10 cellular contexts compared by ENCODE assay signal in genomic region chr12:121992059-121992879, GRCh38. TPM values are rescaled to one million over a fixed set of nuclear protein-coding genes. Genes with fewer than 3 reads are reported as not detected.
A peak's percentile ranks its signal among the peaks of the same experiment; 100 is the strongest.
DNase-seq lines count a peak whose midpoint lies in the region; ATAC-seq, FAIRE-seq and TF ChIP-seq lines count a peak whose summit lies in the region.
"Had no signal": no experiment of that assay in that cellular context is flagged by ENCODE, and none has a peak within 500 bp of the region (broad histone marks: within the 10 kb centered on the region; RNA-seq: fewer than 3 reads in every experiment).

No MANE protein-coding gene starts in this region.

- H2AFZ ChIP-seq in SK-N-SH (ENCODE audit: low read depth), result peak overlapping the region; percentile 54; the same call in 1 of the 2 replicates
- H2AFZ ChIP-seq in astrocyte (ENCODE audit: low read depth, low read length), result peak overlapping the region; percentile 69

- TF ChIP-seq CTCF in SK-N-SH (IDR thresholded peaks at IDR 0.05) (no peak), astrocyte (IDR thresholded peaks at IDR 0.05; ENCODE audit: insufficient read depth, low read depth, low read length) (no peak), mucosa of descending colon (IDR thresholded peaks at IDR 0.05) (no peak), omental fat pad (IDR thresholded peaks at IDR 0.05) (no peak)

- H3K4me3 ChIP-seq in SK-N-SH (ENCODE audit: low read depth in 2 of 2, low read length in 1 of 2) (no peak overlapping the region), astrocyte (ENCODE audit: insufficient read depth, low read depth, low read length) (no peak overlapping the region), mucosa of descending colon (no peak overlapping the region)

- H3K79me2 ChIP-seq in SK-N-SH (ENCODE audit: insufficient read depth) (no peaks in the 10 kb centered on the region), astrocyte (ENCODE audit: insufficient read depth, low read length) (no peaks in the 10 kb centered on the region)

- peak overlapping the region; percentile 99 for H3K27ac Mint-ChIP-seq in astrocyte (ENCODE audit: unreplicated experiment)

- H3K4me3 Mint-ChIP-seq in astrocyte (ENCODE audit: unreplicated experiment), result no peak overlapping the region

- no peak for TF ChIP-seq RAD21 in SK-N-SH (IDR thresholded peaks at IDR 0.05; ENCODE audit: low read length)

- peak; percentile 47 for ATAC-seq in HG03060 (IDR thresholded peaks at IDR 0.05; ENCODE audit: low read depth, unreplicated experiment)
- ATAC-seq in mucosa of descending colon, result peak; percentile 38
- ATAC-seq in omental fat pad (ENCODE audit: low FRiP score), result no peak

- DNase-seq in DMS79 (lab: John Stamatoyannopoulos, UW), result peak; percentile 9
- DNase-seq in DMS79 treated with DMSO at 0.1 percent for 48 hours (lab: John Stamatoyannopoulos, UW), result no peak
- no peak for DNase-seq in SK-N-SH
- DNase-seq in astrocyte (ENCODE audit: low read depth), result peak; percentile 99
- no peak for DNase-seq in mucosa of descending colon
- no peak for DNase-seq in NCI-H2171 (lab: John Stamatoyannopoulos, UW)
- DNase-seq in omental fat pad (ENCODE audit: low spot score), result no peak

- CTCF ChIA-PET in SK-N-SH (lab: Yijun Ruan, JAX), result interaction anchor here (1.1 kb wide), 1 partner anchor 62 kb away, joined by 3 read pairs; no protein-coding TSS in a partner anchor

- H3K9me3 ChIP-seq in SK-N-SH (no peaks in the 10 kb centered on the region), astrocyte (ENCODE audit: insufficient read depth, low read depth, low read length) (no peaks in the 10 kb centered on the region), mucosa of descending colon (no peaks in the 10 kb centered on the region)

- no peaks in the 10 kb centered on the region for H4K20me1 ChIP-seq in SK-N-SH (ENCODE audit: insufficient read depth)
- no peaks in the 10 kb centered on the region for H4K20me1 ChIP-seq in astrocyte (ENCODE audit: insufficient read depth, low read length)

- H3K36me3 Mint-ChIP-seq in astrocyte (ENCODE audit: low read depth, unreplicated experiment), result peaks cover 3% of the 10 kb centered on the region

- H3K4me1 ChIP-seq in SK-N-SH (ENCODE audit: control insufficient read depth in 1 of 2, insufficient read depth in 2 of 2, low read depth in 1 of 2, low read length in 1 of 2), result peaks cover 3 to 5% of the 10 kb centered on the region in 2 experiments; a peak in 2 of 4 replicates
- peaks cover 16% of the 10 kb centered on the region for H3K4me1 ChIP-seq in astrocyte (ENCODE audit: insufficient read depth, low read length)
- no peaks in the 10 kb centered on the region for H3K4me1 ChIP-seq in mucosa of descending colon (ENCODE audit: low read depth)

- peak overlapping the region; percentile 51; the same call in 1 of the 2 replicates for H3K4me2 ChIP-seq in SK-N-SH
- H3K4me2 ChIP-seq in astrocyte (ENCODE audit: low read length), result peak overlapping the region; percentile 74

- peak; percentile 36 to 96; a peak in 3 of 4 replicates for TF ChIP-seq EP300 in SK-N-SH (IDR thresholded peaks at IDR 0.05; ENCODE audit: borderline replicate concordance in 1 of 2, low read depth in 1 of 2, low read length in 1 of 2)

- POLR2A ChIA-PET in SK-N-SH (lab: Yijun Ruan, JAX), result interaction anchor here (0.6 kb wide), 1 partner anchor 16 kb away, joined by 4 read pairs; no protein-coding TSS in a partner anchor

- peak overlapping the region in 1 of 2 experiments; percentile 92; a peak in 2 of 4 replicates for H3K27ac ChIP-seq in SK-N-SH (ENCODE audit: low read depth in 2 of 2, low read length in 1 of 2)
- peak overlapping the region; percentile 89 for H3K27ac ChIP-seq in astrocyte (ENCODE audit: low read depth, low read length)
- H3K27ac ChIP-seq: 22Rv1 had no signal

- H3K36me3 ChIP-seq in SK-N-SH (replicated peaks in 1 of 2; ENCODE audit: control insufficient read depth in 1 of 2, insufficient read depth in 2 of 2, low read length in 1 of 2) (no peaks in the 10 kb centered on the region), astrocyte (ENCODE audit: insufficient read depth, low read length) (no peaks in the 10 kb centered on the region), mucosa of descending colon (ENCODE audit: low read depth) (no peaks in the 10 kb centered on the region)

- FAIRE-seq in astrocyte (lab: Jason Lieb, UNC), result peak; percentile 93
- FAIRE-seq: endometrium had no signal

- H3F3A ChIP-seq in SK-N-SH (replicated peaks; ENCODE audit: insufficient read depth), result peaks cover 30% of the 10 kb centered on the region

- H3K9me2 ChIP-seq in SK-N-SH, result no peaks in the 10 kb centered on the region

- no peaks in the 10 kb centered on the region for H3K27me3 ChIP-seq in SK-N-SH (ENCODE audit: insufficient read depth)
- no peaks in the 10 kb centered on the region for H3K27me3 ChIP-seq in astrocyte (ENCODE audit: insufficient read depth, low read length)

- 50% methylated on average over 15 of the region's 21 CpGs for WGBS in SK-N-SH (ENCODE audit: low lambda C conversion rate)

- H3K9ac ChIP-seq in SK-N-SH, result peak overlapping the region; percentile 39
- peak overlapping the region; percentile 66 for H3K9ac ChIP-seq in astrocyte (ENCODE audit: low read length)

- no peaks in the 10 kb centered on the region for H3K9me3 Mint-ChIP-seq in astrocyte (ENCODE audit: unreplicated experiment)

- H3K27me3 Mint-ChIP-seq in astrocyte (ENCODE audit: low read depth, unreplicated experiment), result peaks cover 3% of the 10 kb centered on the region

- peaks cover 3% of the 10 kb centered on the region for H3K4me1 Mint-ChIP-seq in astrocyte (ENCODE audit: low read depth, unreplicated experiment)

- intact Hi-C loops in mucosa of descending colon (cut with DNase I, micrococcal nuclease), result no loop called here

TF ChIP-seq in SK-N-SH, 30 proteins besides CTCF, POLR2A, EP300 and RAD21:
- TF ChIP-seq PBX3 (IDR thresholded peaks at IDR 0.05) (peak; percentile 91), RXRA (IDR thresholded peaks at IDR 0.05; ENCODE audit: borderline replicate concordance, low read depth) (peak; percentile 64; the same call in 1 of the 2 replicates), NFIC (IDR thresholded peaks at IDR 0.05; ENCODE audit: borderline replicate concordance) (peak; percentile 87), SIN3A (IDR thresholded peaks at IDR 0.05; ENCODE audit: borderline replicate concordance, low read depth, low read length) (peak; percentile 63; the same call in 1 of the 2 replicates), FOXM1 (IDR thresholded peaks at IDR 0.05; ENCODE audit: low read depth) (peak; percentile 83), TCF12 (IDR thresholded peaks at IDR 0.05) (peak; percentile 88), TAF1 (IDR thresholded peaks at IDR 0.05; ENCODE audit: borderline replicate concordance, low read depth, low read length) (peak; percentile 44; the same call in 1 of the 2 replicates), MEF2A (IDR thresholded peaks at IDR 0.05; ENCODE audit: borderline replicate concordance, low read depth) (peak; percentile 82; the same call in 1 of the 2 replicates), TEAD4 (IDR thresholded peaks at IDR 0.05; ENCODE audit: borderline replicate concordance, insufficient read depth) (peak; percentile 78), RCOR1 (IDR thresholded peaks at IDR 0.05; ENCODE audit: low read length) (no peak), FOXJ3 (CRISPR knock-in tag; IDR thresholded peaks at IDR 0.05) (no peak), SMC3 (IDR thresholded peaks at IDR 0.05; ENCODE audit: low read depth, low read length) (no peak), ELF1 (IDR thresholded peaks at IDR 0.05) (no peak), FOSL2 (IDR thresholded peaks at IDR 0.05; ENCODE audit: borderline replicate concordance, low read depth) (peak; percentile 99), POLR2AphosphoS5 (IDR thresholded peaks at IDR 0.05; ENCODE audit: low read depth, low read length) (peak; percentile 77; the same call in 1 of the 2 replicates), JUND (IDR thresholded peaks at IDR 0.05) (peak; percentile 88), USF1 (IDR thresholded peaks at IDR 0.05; ENCODE audit: borderline replicate concordance, low read depth) (peak; percentile 43; the same call in 1 of the 2 replicates), MAX (IDR thresholded peaks at IDR 0.05; ENCODE audit: low read depth) (peak; percentile 92)

RNA-seq across cellular contexts. Expression of gene BCL7A, which starts 29.4 kb away (rescaled TPM):
- polyA plus RNA-seq in SK-N-SH (2012; rRNA removed), result 30.8 and 34.0 TPM in 2 replicates
- 25.4 and 30.9 TPM in 2 replicates for polyA plus RNA-seq in SK-N-SH (2012; cell fraction: cytosol; rRNA removed)
- 34.6 and 39.6 TPM in 2 replicates for polyA plus RNA-seq in SK-N-SH (2012; cell fraction: nucleus; rRNA removed)
- 8.5 and 9.6 TPM in 2 replicates for total RNA-seq in astrocyte
- 10 to 100 TPM in 1 of 3 donors, 1 to 10 TPM in 2; 5.2 to 11.6 (median 5.7) TPM for total RNA-seq in mucosa of descending colon
- total RNA-seq in omental fat pad, result 1 to 10 TPM; 2.8 to 4.9 (median 3.4) TPM

Comparison
In these comparisons a context has a peak if more than half of its experiments do, and no peak if none do; other contexts are left out.
1. DNase-seq: peak in DMS79 (single experiment) and astrocyte (single experiment); none in DMS79 treated with DMSO at 0.1 percent for 48 hours (single experiment), SK-N-SH (single experiment), mucosa of descending colon (0 of 3), NCI-H2171 (single experiment) and omental fat pad (single experiment).